In genomic region chr2:42103829-42104228, GRCh38 we compare ENCODE assay signal across 19 cellular contexts. TPM values are rescaled to one million over a fixed set of nuclear protein-coding genes. Genes with fewer than 3 reads are reported as not detected.
DNase-seq lines count a peak whose midpoint lies in the region; ATAC-seq, FAIRE-seq and TF ChIP-seq lines count a peak whose summit lies in the region.
"Had no signal": no experiment of that assay in that cellular context is flagged by ENCODE, and none has a peak within 500 bp of the region (broad histone marks: within the 10 kb centered on the region; RNA-seq: fewer than 3 reads in every experiment).

No MANE protein-coding gene starts in this region.

- peaks cover 11% of the 10 kb centered on the region for H3K9me3 Mint-ChIP-seq in stimulated activated naive CD8-positive, alpha-beta T cell treated with anti-CD3 and anti-CD28 coated beads, Interleukin-15, Interleukin-2, amounts not matched to agents 100 ng/mL and 50 ng/mL, for 24 hours
- H3K9me3 Mint-ChIP-seq in naive thymus-derived CD4-positive, alpha-beta T cell: peaks cover 0 to 16% (median 6%) of the 10 kb centered on the region in 11 donors

- no peak for ATAC-seq in stimulated activated naive CD8-positive, alpha-beta T cell treated with anti-CD3 and anti-CD28 coated beads, Interleukin-15, Interleukin-2, amounts not matched to agents 100 U/mL and 50 U/mL, for 24 hours
- ATAC-seq in naive thymus-derived CD4-positive, alpha-beta T cell: no peak
- ATAC-seq in GM18867 (IDR thresholded peaks at IDR 0.05; ENCODE audit: unreplicated experiment): no peak
- ATAC-seq in GM18907 (IDR thresholded peaks at IDR 0.05; ENCODE audit: unreplicated experiment): no peak
- ATAC-seq: Right ventricle myocardium inferior had no signal

- peaks cover 9% of the 10 kb centered on the region for H3K36me3 Mint-ChIP-seq in stimulated activated naive CD8-positive, alpha-beta T cell treated with anti-CD3 and anti-CD28 coated beads, Interleukin-15, Interleukin-2, amounts not matched to agents 100 ng/mL and 50 ng/mL, for 24 hours (ENCODE audit: low read depth)
- peaks cover 0 to 17% (median 0%) of the 10 kb centered on the region in 5 donors for H3K36me3 Mint-ChIP-seq in naive thymus-derived CD4-positive, alpha-beta T cell
- H3K36me3 Mint-ChIP-seq: naive B cell had no signal

- H3K27me3 ChIP-seq in ascending aorta: no peaks in the 10 kb centered on the region
- no peaks in the 10 kb centered on the region for H3K27me3 ChIP-seq in naive thymus-derived CD4-positive, alpha-beta T cell (ENCODE audit: control insufficient read depth in 2 of 2, insufficient read depth in 2 of 2, low read length in 2 of 2)
- no peaks in the 10 kb centered on the region for H3K27me3 ChIP-seq in small intestine (ENCODE audit: control insufficient read depth in 2 of 2, insufficient read depth in 2 of 2, low read length in 2 of 2)
- H3K27me3 ChIP-seq: MG63 had no signal

- intact Hi-C loops in ascending aorta (cut with DNase I): loop anchor here (2.0 kb wide), 1 partner anchor 39 kb away; no protein-coding TSS in a partner anchor
- intact Hi-C loops in naive thymus-derived CD4-positive, alpha-beta T cell (cut with micrococcal nuclease): loop anchor here (2.0 to 10.0 kb wide), 6 partner anchors 213 to 1031 kb away; partner anchors contain the start of gene KCNG3 (in 1 of the 2)

- H3K27ac Mint-ChIP-seq in stimulated activated naive CD8-positive, alpha-beta T cell treated with anti-CD3 and anti-CD28 coated beads, Interleukin-15, Interleukin-2, amounts not matched to agents 100 ng/mL and 50 ng/mL, for 24 hours: peak overlapping the region; percentile 26
- H3K27ac Mint-ChIP-seq in naive thymus-derived CD4-positive, alpha-beta T cell: no peak overlapping the region

- WGBS in small intestine, 3 donors: 53 to 72% (median 66%) methylated on average over 3 of the region's 3 CpGs

- peaks cover 0 to 27% of the 10 kb centered on the region in 2 donors for H3K4me1 ChIP-seq in ascending aorta
- peaks cover 83 to 90% of the 10 kb centered on the region in 2 donors for H3K4me1 ChIP-seq in naive thymus-derived CD4-positive, alpha-beta T cell (ENCODE audit: control insufficient read depth in 2 of 2, insufficient read depth in 2 of 2, low read length in 2 of 2)
- peaks cover 0 to 3% of the 10 kb centered on the region in 2 donors for H3K4me1 ChIP-seq in small intestine (ENCODE audit: control insufficient read depth in 2 of 2, insufficient read depth in 1 of 2, low read depth in 1 of 2, low read length in 1 of 2)

- DNase-seq in stimulated activated naive CD8-positive, alpha-beta T cell treated with anti-CD3 and anti-CD28 coated beads, Interleukin-15, Interleukin-2, amounts not matched to agents 100 U/mL and 50 U/mL, for 24 hours: no peak
- no peak for DNase-seq in ascending aorta (ENCODE audit: low spot score in 2 of 2)
- peak in 1 of 9 donors; percentile 33 for DNase-seq in naive thymus-derived CD4-positive, alpha-beta T cell
- DNase-seq in GM03348 (ENCODE audit: low spot score): no peak
- DNase-seq in small intestine: no peak
- DNase-seq: activated gamma-delta T cell treated with Interleukin-2 at 50 U/mL for 16 hours; DMS79; effector CD4-positive, alpha-beta T cell; H9; left ventricle myocardium inferior; MG63; naive B cell; NCI-H2029 treated with DMSO at 0.1 percent for 48 hours; stimulated activated CD4-positive, alpha-beta T cell treated with anti-CD3 and anti-CD28 coated beads, Interleukin-2, amount 100 ng/mL, for 48 hours had no signal

- FAIRE-seq in small intestine (lab: Jason Lieb, UNC): no peak
- FAIRE-seq: HTR-8/SVneo had no signal

- no peaks in the 10 kb centered on the region for H3K9me3 ChIP-seq in ascending aorta
- H3K9me3 ChIP-seq in naive thymus-derived CD4-positive, alpha-beta T cell (ENCODE audit: control insufficient read depth in 2 of 3, low read length in 3 of 3): no peaks in the 10 kb centered on the region
- H3K9me3 ChIP-seq in small intestine (ENCODE audit: control insufficient read depth, low read depth): no peaks in the 10 kb centered on the region

- no peak for TF ChIP-seq CTCF in ascending aorta (IDR thresholded peaks at IDR 0.05)

- H3K36me3 ChIP-seq in ascending aorta: no peaks in the 10 kb centered on the region
- H3K36me3 ChIP-seq in naive thymus-derived CD4-positive, alpha-beta T cell (ENCODE audit: control insufficient read depth in 2 of 3, insufficient read depth in 3 of 3, low read length in 3 of 3): no peaks in the 10 kb centered on the region
- no peaks in the 10 kb centered on the region for H3K36me3 ChIP-seq in small intestine (ENCODE audit: control insufficient read depth in 2 of 2, insufficient read depth in 2 of 2, low read length in 2 of 2)
- H3K36me3 ChIP-seq: left ventricle myocardium inferior, MG63 had no signal

- peaks cover 20% of the 10 kb centered on the region for H3K4me1 Mint-ChIP-seq in stimulated activated naive CD8-positive, alpha-beta T cell treated with anti-CD3 and anti-CD28 coated beads, Interleukin-15, Interleukin-2, amounts not matched to agents 100 ng/mL and 50 ng/mL, for 24 hours (ENCODE audit: low read depth)
- peaks cover 20 to 53% (median 32%) of the 10 kb centered on the region in 7 donors for H3K4me1 Mint-ChIP-seq in naive thymus-derived CD4-positive, alpha-beta T cell

- no peak overlapping the region for H3K4me3 Mint-ChIP-seq in stimulated activated naive CD8-positive, alpha-beta T cell treated with anti-CD3 and anti-CD28 coated beads, Interleukin-15, Interleukin-2, amounts not matched to agents 100 ng/mL and 50 ng/mL, for 24 hours
- H3K4me3 Mint-ChIP-seq in naive thymus-derived CD4-positive, alpha-beta T cell: peak overlapping the region in 6 of 10 donors; percentile 51 to 67 (median 60)

- POLR2A ChIA-PET in naive thymus-derived CD4-positive, alpha-beta T cell (lab: Charles Lee): interaction anchor here (0.6 to 20.6 kb wide), 6 partner anchors 8 to 1125 kb away, joined by 3 to 636 read pairs (median 23); partner anchors contain the start of gene EML4

- H3K27me3 Mint-ChIP-seq in stimulated activated naive CD8-positive, alpha-beta T cell treated with anti-CD3 and anti-CD28 coated beads, Interleukin-15, Interleukin-2, amounts not matched to agents 100 ng/mL and 50 ng/mL, for 24 hours: no peaks in the 10 kb centered on the region
- no peaks in the 10 kb centered on the region for H3K27me3 Mint-ChIP-seq in naive thymus-derived CD4-positive, alpha-beta T cell
- H3K27me3 Mint-ChIP-seq: naive B cell had no signal

- H3K27ac ChIP-seq in ascending aorta: peak overlapping the region; percentile 21 to 94
- H3K27ac ChIP-seq in naive thymus-derived CD4-positive, alpha-beta T cell (ENCODE audit: low read depth, low read length): peak overlapping the region; percentile 95
- H3K27ac ChIP-seq in small intestine (ENCODE audit: low read depth in 1 of 2, low read length in 1 of 2): no peak overlapping the region

- H3K4me3 ChIP-seq in ascending aorta (no peak overlapping the region), small intestine (ENCODE audit: low read depth in 1 of 2, low read length in 2 of 2) (no peak overlapping the region)
- no peak overlapping the region for H3K4me3 ChIP-seq in naive thymus-derived CD4-positive, alpha-beta T cell (ENCODE audit: low read length)
- H3K4me3 ChIP-seq: left ventricle myocardium inferior, MG63 had no signal

- CTCF ChIA-PET in naive thymus-derived CD4-positive, alpha-beta T cell (lab: Charles Lee): interaction anchor here (1.3 to 3.2 kb wide), 2 partner anchors 32 to 67 kb away, joined by 3 to 17 read pairs; no protein-coding TSS in a partner anchor

RNA-seq across cellular contexts. Expression of gene PKDCC, which starts 56.0 kb away (rescaled TPM):
- 210 TPM for total RNA-seq in ascending aorta
- total RNA-seq in naive thymus-derived CD4-positive, alpha-beta T cell: not detected
- not detected for polyA plus RNA-seq in naive thymus-derived CD4-positive, alpha-beta T cell
- 100 to 1,000 TPM in 1 of 3 donors, 10 to 100 TPM in 1, 1 to 10 TPM in 1; 7.8 to 129 (median 13.8) TPM for polyA plus RNA-seq in small intestine

Comparison
In these comparisons a context has a peak if more than half of its experiments do, and no peak if none do; other contexts are left out.
1. H3K27ac ChIP-seq: peak in ascending aorta (2 of 2) and naive thymus-derived CD4-positive, alpha-beta T cell (single experiment); none in small intestine (0 of 2).
2. RNA of gene PKDCC, which starts 56.0 kb away (total RNA-seq): 210 TPM in ascending aorta (single experiment); not detected in naive thymus-derived CD4-positive, alpha-beta T cell; every median in the first group is over 100 times any median in the second.